Comparison of ENCODE assay signal across 10 cellular contexts in the genomic region with DNA sequence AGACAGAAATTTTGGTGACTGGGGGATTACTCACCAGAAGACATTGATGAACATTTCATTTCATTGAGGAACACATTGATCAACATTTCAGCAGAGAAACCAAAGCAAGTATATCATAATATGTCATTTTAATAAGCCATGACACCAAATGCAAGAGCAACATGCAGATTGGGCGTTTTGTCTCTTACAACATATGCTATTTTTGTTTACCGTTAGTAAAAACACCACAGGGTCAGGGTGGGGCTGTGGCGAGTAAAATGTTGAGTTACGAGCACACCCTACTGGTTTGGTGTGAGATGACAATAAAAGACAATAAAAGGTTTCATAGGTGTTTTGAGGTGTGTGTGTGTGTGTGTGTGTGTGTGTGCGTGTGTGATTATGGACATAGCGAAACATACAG.
DNase-seq lines count a peak whose midpoint lies in the region; ATAC-seq and TF ChIP-seq lines count a peak whose summit lies in the region.
"Had no signal": no experiment of that assay in that cellular context is flagged by ENCODE, and none has a peak within 500 bp of the region (broad histone marks: within the 10 kb centered on the region; RNA-seq: fewer than 3 reads in every experiment).

No MANE protein-coding gene starts in this region.

- TF ChIP-seq CTCF in C4-2B (conservative IDR thresholded peaks at IDR 0.05) = peak; percentile 61
- TF ChIP-seq CTCF in GM23338 (conservative IDR thresholded peaks at IDR 0.05; ENCODE audit: low read depth in 2 of 2) = peak; percentile 73 to 83

- no peaks in the 10 kb centered on the region for H3K27me3 Mint-ChIP-seq in GM23338 (ENCODE audit: insufficient read depth, low read depth, poor library complexity)
- H3K27me3 Mint-ChIP-seq: activated CD4-positive, alpha-beta memory T cell treated with anti-CD3 and anti-CD28 coated beads, Interleukin-2, amount 10 ng/mL, durations not matched to agents 7 days and 5 days had no signal

- H3K4me2 ChIP-seq in GM23338 = no peak overlapping the region

- no peak overlapping the region for H3K27ac ChIP-seq in C4-2B
- H3K27ac ChIP-seq in GM23338 (ENCODE audit: low read depth) = no peak overlapping the region
- H3K27ac ChIP-seq: vagina had no signal

- no peaks in the 10 kb centered on the region for H3K36me3 ChIP-seq in GM23338 (ENCODE audit: insufficient read depth)
- H3K36me3 ChIP-seq: vagina had no signal

- no peaks in the 10 kb centered on the region for H4K20me1 ChIP-seq in GM23338 (replicated peaks; ENCODE audit: insufficient read depth)

- H3K9me3 Mint-ChIP-seq in GM23338 = no peaks in the 10 kb centered on the region; the same call in 2 of the 3 replicates
- H3K9me3 Mint-ChIP-seq: activated CD4-positive, alpha-beta memory T cell treated with anti-CD3 and anti-CD28 coated beads, Interleukin-2, amount 10 ng/mL, durations not matched to agents 7 days and 5 days had no signal

- no peaks in the 10 kb centered on the region for H3K79me2 ChIP-seq in GM23338 (replicated peaks; ENCODE audit: insufficient read depth)

- no peaks in the 10 kb centered on the region for H3F3A ChIP-seq in GM23338 (replicated peaks; ENCODE audit: low read depth)

- H3K27me3 ChIP-seq in GM23338 (ENCODE audit: insufficient read depth) = no peaks in the 10 kb centered on the region
- H3K27me3 ChIP-seq: vagina had no signal

- H3K9me2 ChIP-seq in GM23338 (ENCODE audit: insufficient read depth) = no peaks in the 10 kb centered on the region

- DNase-seq in GM23338 (ENCODE audit: low spot score) (peak; percentile 80), RKO (ENCODE audit: low spot score) (peak; percentile 9), iris pigment epithelial cell (ENCODE audit: low read depth) (peak; percentile 56)
- DNase-seq in stimulated activated CD4-positive, alpha-beta T cell treated with anti-CD3 and anti-CD28 coated beads, Interleukin-2, amount 100 ng/mL, for 48 hours = no peak
- DNase-seq: activated CD4-positive, alpha-beta memory T cell treated with anti-CD3 and anti-CD28 coated beads, Interleukin-2, amount 10 ng/mL, durations not matched to agents 7 days and 5 days had no signal

- H3K27ac Mint-ChIP-seq in GM23338 = no peak overlapping the region
- H3K27ac Mint-ChIP-seq: activated CD4-positive, alpha-beta memory T cell treated with anti-CD3 and anti-CD28 coated beads, Interleukin-2, amount 10 ng/mL, durations not matched to agents 7 days and 5 days had no signal

- no peak overlapping the region for H3K4me3 Mint-ChIP-seq in GM23338
- H3K4me3 Mint-ChIP-seq: activated CD4-positive, alpha-beta memory T cell treated with anti-CD3 and anti-CD28 coated beads, Interleukin-2, amount 10 ng/mL, durations not matched to agents 7 days and 5 days had no signal

- peaks cover 4% of the 10 kb centered on the region; the same call in 1 of the 2 replicates for H3K4me1 ChIP-seq in GM23338 (ENCODE audit: insufficient read depth)
- H3K4me1 ChIP-seq: vagina had no signal

- H2AFZ ChIP-seq in GM23338 = no peak overlapping the region

- H3K4me1 Mint-ChIP-seq in GM23338 = no peaks in the 10 kb centered on the region; the same call in 2 of the 3 replicates
- H3K4me1 Mint-ChIP-seq: activated CD4-positive, alpha-beta memory T cell treated with anti-CD3 and anti-CD28 coated beads, Interleukin-2, amount 10 ng/mL, durations not matched to agents 7 days and 5 days had no signal

- no peaks in the 10 kb centered on the region for H3K36me3 Mint-ChIP-seq in GM23338 (ENCODE audit: low read depth)

- H3K4me3 ChIP-seq in GM23338 = no peak overlapping the region
- H3K4me3 ChIP-seq: vagina had no signal

- peak; percentile 82 for ATAC-seq in GM23338
- no peak for ATAC-seq in HG02588 (IDR thresholded peaks at IDR 0.05; ENCODE audit: unreplicated experiment)
- no peak for ATAC-seq in activated CD4-positive, CD25-positive, alpha-beta regulatory T cell treated with anti-CD3 and anti-CD28 coated beads, Interleukin-2, amount 50 U/mL, for 24 hours
- ATAC-seq in GM18873 (IDR thresholded peaks at IDR 0.05; ENCODE audit: low FRiP score, unreplicated experiment) = no peak

TF ChIP-seq in GM23338, 12 proteins besides CTCF, POLR2A, EP300 and RAD21 (continues in another document):
- TF ChIP-seq ZNF114 (CRISPR knock-in tag; IDR thresholded peaks at IDR 0.05) (no peak), NANOG (IDR thresholded peaks at IDR 0.05; ENCODE audit: borderline replicate concordance) (no peak), JUNB (IDR thresholded peaks at IDR 0.05; ENCODE audit: unreplicated experiment) (no peak), ZNF331 (CRISPR knock-in tag; IDR thresholded peaks at IDR 0.05; ENCODE audit: low read depth) (no peak), ETS1 (IDR thresholded peaks at IDR 0.05) (no peak), POLR2AphosphoS5 (IDR thresholded peaks at IDR 0.05; ENCODE audit: low read depth) (no peak), STAT1 (IDR thresholded peaks at IDR 0.05; ENCODE audit: unreplicated experiment) (no peak), EZH2 (IDR thresholded peaks at IDR 0.05; ENCODE audit: low read depth, unreplicated experiment) (no peak), EZH2phosphoT487 (IDR thresholded peaks at IDR 0.05; ENCODE audit: unreplicated experiment) (no peak)
- TF ChIP-seq, protein P1, sequence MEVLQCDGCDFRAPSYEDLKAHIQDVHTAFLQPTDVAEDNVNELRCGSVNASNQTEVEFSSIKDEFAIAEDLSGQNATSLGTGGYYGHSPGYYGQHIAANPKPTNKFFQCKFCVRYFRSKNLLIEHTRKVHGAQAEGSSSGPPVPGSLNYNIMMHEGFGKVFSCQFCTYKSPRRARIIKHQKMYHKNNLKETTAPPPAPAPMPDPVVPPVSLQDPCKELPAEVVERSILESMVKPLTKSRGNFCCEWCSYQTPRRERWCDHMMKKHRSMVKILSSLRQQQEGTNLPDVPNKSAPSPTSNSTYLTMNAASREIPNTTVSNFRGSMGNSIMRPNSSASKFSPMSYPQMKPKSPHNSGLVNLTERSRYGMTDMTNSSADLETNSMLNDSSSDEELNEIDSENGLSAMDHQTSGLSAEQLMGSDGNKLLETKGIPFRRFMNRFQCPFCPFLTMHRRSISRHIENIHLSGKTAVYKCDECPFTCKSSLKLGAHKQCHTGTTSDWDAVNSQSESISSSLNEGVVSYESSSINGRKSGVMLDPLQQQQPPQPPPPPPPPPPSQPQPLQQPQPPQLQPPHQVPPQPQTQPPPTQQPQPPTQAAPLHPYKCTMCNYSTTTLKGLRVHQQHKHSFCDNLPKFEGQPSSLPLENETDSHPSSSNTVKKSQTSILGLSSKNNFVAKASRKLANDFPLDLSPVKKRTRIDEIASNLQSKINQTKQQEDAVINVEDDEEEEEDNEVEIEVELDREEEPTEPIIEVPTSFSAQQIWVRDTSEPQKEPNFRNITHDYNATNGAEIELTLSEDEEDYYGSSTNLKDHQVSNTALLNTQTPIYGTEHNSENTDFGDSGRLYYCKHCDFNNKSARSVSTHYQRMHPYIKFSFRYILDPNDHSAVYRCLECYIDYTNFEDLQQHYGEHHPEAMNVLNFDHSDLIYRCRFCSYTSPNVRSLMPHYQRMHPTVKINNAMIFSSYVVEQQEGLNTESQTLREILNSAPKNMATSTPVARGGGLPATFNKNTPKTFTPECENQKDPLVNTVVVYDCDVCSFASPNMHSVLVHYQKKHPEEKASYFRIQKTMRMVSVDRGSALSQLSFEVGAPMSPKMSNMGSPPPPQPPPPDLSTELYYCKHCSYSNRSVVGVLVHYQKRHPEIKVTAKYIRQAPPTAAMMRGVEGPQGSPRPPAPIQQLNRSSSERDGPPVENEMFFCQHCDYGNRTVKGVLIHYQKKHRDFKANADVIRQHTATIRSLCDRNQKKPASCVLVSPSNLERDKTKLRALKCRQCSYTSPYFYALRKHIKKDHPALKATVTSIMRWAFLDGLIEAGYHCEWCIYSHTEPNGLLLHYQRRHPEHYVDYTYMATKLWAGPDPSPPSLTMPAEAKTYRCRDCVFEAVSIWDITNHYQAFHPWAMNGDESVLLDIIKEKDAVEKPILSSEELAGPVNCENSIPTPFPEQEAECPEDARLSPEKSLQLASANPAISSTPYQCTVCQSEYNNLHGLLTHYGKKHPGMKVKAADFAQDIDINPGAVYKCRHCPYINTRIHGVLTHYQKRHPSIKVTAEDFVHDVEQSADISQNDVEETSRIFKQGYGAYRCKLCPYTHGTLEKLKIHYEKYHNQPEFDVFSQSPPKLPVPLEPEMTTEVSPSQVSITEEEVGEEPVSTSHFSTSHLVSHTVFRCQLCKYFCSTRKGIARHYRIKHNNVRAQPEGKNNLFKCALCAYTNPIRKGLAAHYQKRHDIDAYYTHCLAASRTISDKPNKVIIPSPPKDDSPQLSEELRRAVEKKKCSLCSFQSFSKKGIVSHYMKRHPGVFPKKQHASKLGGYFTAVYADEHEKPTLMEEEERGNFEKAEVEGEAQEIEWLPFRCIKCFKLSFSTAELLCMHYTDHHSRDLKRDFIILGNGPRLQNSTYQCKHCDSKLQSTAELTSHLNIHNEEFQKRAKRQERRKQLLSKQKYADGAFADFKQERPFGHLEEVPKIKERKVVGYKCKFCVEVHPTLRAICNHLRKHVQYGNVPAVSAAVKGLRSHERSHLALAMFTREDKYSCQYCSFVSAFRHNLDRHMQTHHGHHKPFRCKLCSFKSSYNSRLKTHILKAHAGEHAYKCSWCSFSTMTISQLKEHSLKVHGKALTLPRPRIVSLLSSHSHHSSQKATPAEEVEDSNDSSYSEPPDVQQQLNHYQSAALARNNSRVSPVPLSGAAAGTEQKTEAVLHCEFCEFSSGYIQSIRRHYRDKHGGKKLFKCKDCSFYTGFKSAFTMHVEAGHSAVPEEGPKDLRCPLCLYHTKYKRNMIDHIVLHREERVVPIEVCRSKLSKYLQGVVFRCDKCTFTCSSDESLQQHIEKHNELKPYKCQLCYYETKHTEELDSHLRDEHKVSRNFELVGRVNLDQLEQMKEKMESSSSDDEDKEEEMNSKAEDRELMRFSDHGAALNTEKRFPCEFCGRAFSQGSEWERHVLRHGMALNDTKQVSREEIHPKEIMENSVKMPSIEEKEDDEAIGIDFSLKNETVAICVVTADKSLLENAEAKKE (CRISPR knock-in tag; IDR thresholded peaks at IDR 0.05) = no peak

Comparison
In these comparisons a context has a peak if more than half of its experiments do, and no peak if none do; other contexts are left out.
1. DNase-seq: peak in GM23338 (single experiment), RKO (single experiment) and iris pigment epithelial cell (single experiment); none in stimulated activated CD4-positive, alpha-beta T cell treated with anti-CD3 and anti-CD28 coated beads, Interleukin-2, amount 100 ng/mL, for 48 hours (0 of 2).